Comparison of ENCODE assay signal across 2 cellular contexts in genomic region chr12:51021694-51022093, GRCh38.
TF ChIP-seq lines count a peak whose summit lies in the region.

No MANE protein-coding gene starts in this region.

TF ChIP-seq in HepG2, 621 proteins besides CTCF, POLR2A, EP300 and RAD21:
- TF ChIP-seq KDM5B (CRISPR knock-in tag; IDR thresholded peaks at IDR 0.05; ENCODE audit: borderline replicate concordance) (no peak), NPAS2 (CRISPR knock-in tag; IDR thresholded peaks at IDR 0.05; ENCODE audit: borderline replicate concordance) (no peak), ZNF143 (CRISPR knock-in tag; IDR thresholded peaks at IDR 0.05) (no peak), ZNF136 (CRISPR knock-in tag; IDR thresholded peaks at IDR 0.05; ENCODE audit: low read depth) (no peak), XBP1 (CRISPR knock-in tag; IDR thresholded peaks at IDR 0.05) (no peak), ONECUT2 (CRISPR knock-in tag; IDR thresholded peaks at IDR 0.05) (no peak), CCAR2 (optimal IDR thresholded peaks at IDR 0.05; ENCODE audit: low read depth, low read length) (no peak)

TF ChIP-seq in SK-N-SH treated with all-trans-retinoic acid at 6 μM for 48 hours, 23 proteins besides CTCF, POLR2A, EP300 and RAD21:
- TF ChIP-seq BACH2 (CRISPR knock-in tag; IDR thresholded peaks at IDR 0.05; ENCODE audit: borderline replicate concordance) (no peak), ZNF8 (CRISPR knock-in tag; IDR thresholded peaks at IDR 0.05) (no peak), ESRRG (CRISPR knock-in tag; IDR thresholded peaks at IDR 0.05) (no peak), PATZ1 (CRISPR knock-in tag; IDR thresholded peaks at IDR 0.05; ENCODE audit: borderline replicate concordance) (no peak), ARNTL (CRISPR knock-in tag; IDR thresholded peaks at IDR 0.05; ENCODE audit: borderline replicate concordance, low read depth) (no peak), GLIS3 (CRISPR knock-in tag; IDR thresholded peaks at IDR 0.05) (no peak), RARB (CRISPR knock-in tag; IDR thresholded peaks at IDR 0.05) (no peak), ZNF70 (CRISPR knock-in tag; IDR thresholded peaks at IDR 0.05) (no peak)
- TF ChIP-seq, protein P1, sequence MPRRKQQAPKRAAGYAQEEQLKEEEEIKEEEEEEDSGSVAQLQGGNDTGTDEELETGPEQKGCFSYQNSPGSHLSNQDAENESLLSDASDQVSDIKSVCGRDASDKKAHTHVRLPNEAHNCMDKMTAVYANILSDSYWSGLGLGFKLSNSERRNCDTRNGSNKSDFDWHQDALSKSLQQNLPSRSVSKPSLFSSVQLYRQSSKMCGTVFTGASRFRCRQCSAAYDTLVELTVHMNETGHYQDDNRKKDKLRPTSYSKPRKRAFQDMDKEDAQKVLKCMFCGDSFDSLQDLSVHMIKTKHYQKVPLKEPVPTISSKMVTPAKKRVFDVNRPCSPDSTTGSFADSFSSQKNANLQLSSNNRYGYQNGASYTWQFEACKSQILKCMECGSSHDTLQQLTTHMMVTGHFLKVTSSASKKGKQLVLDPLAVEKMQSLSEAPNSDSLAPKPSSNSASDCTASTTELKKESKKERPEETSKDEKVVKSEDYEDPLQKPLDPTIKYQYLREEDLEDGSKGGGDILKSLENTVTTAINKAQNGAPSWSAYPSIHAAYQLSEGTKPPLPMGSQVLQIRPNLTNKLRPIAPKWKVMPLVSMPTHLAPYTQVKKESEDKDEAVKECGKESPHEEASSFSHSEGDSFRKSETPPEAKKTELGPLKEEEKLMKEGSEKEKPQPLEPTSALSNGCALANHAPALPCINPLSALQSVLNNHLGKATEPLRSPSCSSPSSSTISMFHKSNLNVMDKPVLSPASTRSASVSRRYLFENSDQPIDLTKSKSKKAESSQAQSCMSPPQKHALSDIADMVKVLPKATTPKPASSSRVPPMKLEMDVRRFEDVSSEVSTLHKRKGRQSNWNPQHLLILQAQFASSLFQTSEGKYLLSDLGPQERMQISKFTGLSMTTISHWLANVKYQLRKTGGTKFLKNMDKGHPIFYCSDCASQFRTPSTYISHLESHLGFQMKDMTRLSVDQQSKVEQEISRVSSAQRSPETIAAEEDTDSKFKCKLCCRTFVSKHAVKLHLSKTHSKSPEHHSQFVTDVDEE (CRISPR knock-in tag; IDR thresholded peaks at IDR 0.05) = no peak
